In genomic region chr6:116352515-116353471, GRCh38 we compare ENCODE assay signal across 1 cellular context.
TF ChIP-seq lines count a peak whose summit lies in the region.

No MANE protein-coding gene starts in this region.

TF ChIP-seq in A549, 52 proteins besides CTCF, POLR2A, EP300 and RAD21 (continued from another document):
- TF ChIP-seq ZFP36 (IDR thresholded peaks at IDR 0.05; ENCODE audit: borderline replicate concordance, partially characterized antibody) (no peak), CHD4 (IDR thresholded peaks at IDR 0.05; ENCODE audit: borderline replicate concordance) (no peak), ZSCAN20 (CRISPR knock-in tag; IDR thresholded peaks at IDR 0.05) (no peak), ZNF302 (CRISPR knock-in tag; IDR thresholded peaks at IDR 0.05) (no peak), HES2 (IDR thresholded peaks at IDR 0.05) (no peak), TFCP2L1 (CRISPR knock-in tag; IDR thresholded peaks at IDR 0.05) (no peak), GATA3 (IDR thresholded peaks at IDR 0.05; ENCODE audit: borderline replicate concordance) (no peak), TP53 (CRISPR knock-in tag; IDR thresholded peaks at IDR 0.05) (no peak), FOSL2 (IDR thresholded peaks at IDR 0.05) (no peak), FOSL2 (CRISPR knock-in tag; IDR thresholded peaks at IDR 0.05) (no peak), EHMT2 (IDR thresholded peaks at IDR 0.05; ENCODE audit: low read depth) (no peak)
- TF ChIP-seq, protein P1, sequence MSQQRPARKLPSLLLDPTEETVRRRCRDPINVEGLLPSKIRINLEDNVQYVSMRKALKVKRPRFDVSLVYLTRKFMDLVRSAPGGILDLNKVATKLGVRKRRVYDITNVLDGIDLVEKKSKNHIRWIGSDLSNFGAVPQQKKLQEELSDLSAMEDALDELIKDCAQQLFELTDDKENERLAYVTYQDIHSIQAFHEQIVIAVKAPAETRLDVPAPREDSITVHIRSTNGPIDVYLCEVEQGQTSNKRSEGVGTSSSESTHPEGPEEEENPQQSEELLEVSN (IDR thresholded peaks at IDR 0.05; ENCODE audit: borderline replicate concordance, low read depth): no peak
